9 cellular contexts compared by ENCODE assay signal in the genomic region with DNA sequence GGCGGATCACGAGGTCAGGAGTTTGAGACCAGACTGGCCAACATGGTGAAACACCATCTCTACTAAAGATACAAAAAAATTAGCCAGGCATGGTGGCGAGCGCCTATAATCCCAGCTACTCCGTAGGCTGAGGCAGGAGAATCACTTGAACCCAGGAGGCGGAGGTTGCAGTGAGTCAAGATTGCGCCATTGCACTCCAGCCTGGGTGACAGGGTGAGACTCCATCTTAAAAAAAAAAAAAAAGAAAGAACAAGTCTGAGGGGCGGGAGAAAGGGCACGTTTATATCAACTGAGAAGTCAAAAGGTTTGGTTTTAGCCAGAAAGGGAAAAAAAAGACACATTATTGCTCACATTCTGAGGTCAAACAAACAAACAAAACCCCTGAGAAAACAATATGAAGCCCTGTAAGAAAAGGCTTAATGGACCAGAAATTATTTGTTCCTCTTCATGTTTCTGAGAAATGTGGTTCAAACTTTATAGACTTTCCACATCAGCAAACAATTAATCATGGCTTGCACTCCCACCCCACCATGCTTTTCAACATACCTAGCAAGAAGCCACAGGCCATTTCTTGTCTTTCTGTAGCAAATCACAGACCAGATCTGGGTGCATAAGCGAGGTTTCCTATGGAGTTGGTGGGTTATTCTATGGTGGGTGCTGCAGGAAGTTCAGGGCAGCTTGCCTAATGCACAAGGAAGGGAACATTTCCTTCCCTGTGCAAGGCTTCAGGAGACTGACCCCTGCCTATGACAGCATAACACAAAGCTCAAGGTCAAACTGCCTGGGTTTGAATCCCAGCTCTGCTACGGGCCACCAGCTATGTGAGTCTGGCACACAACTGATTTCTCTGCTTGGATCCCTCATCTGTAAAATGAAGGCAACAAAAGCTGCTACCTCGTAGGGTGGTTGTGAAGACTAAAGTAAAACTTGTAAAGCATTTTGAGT.
DNase-seq lines count a peak whose midpoint lies in the region; ATAC-seq and TF ChIP-seq lines count a peak whose summit lies in the region.
"Had no signal": no experiment of that assay in that cellular context is flagged by ENCODE, and none has a peak within 500 bp of the region (broad histone marks: within the 10 kb centered on the region; RNA-seq: fewer than 3 reads in every experiment).

No MANE protein-coding gene starts in this region.

- no peak for TF ChIP-seq CTCF in HEK293 (tag by site-specific recombination; IDR thresholded peaks at IDR 0.05)
- TF ChIP-seq CTCF in smooth muscle cell (IDR thresholded peaks at IDR 0.05; ENCODE audit: borderline replicate concordance, insufficient read depth, poor library complexity, severe bottlenecking): no peak
- no peak for TF ChIP-seq CTCF in GM13976 (IDR thresholded peaks at IDR 0.05; ENCODE audit: borderline replicate concordance, control extremely low read depth, extremely low read depth, insufficient read depth, missing control alignments)

- peak overlapping the region; percentile 53 for H3K4me2 ChIP-seq in smooth muscle cell

- H3K27ac ChIP-seq in HEK293 (ENCODE audit: extremely low read depth, low read depth, low read length) (peak overlapping the region; percentile 95), smooth muscle cell (ENCODE audit: low read depth) (peak overlapping the region; percentile 97)

- POLR2A ChIA-PET in HEK293 (lab: Yijun Ruan, JAX): interaction anchor here (0.6 kb wide), 1 partner anchor 331 kb away, joined by 3 read pairs; no protein-coding TSS in a partner anchor

- no peaks in the 10 kb centered on the region for H4K20me1 ChIP-seq in smooth muscle cell (ENCODE audit: low read depth)

- no peaks in the 10 kb centered on the region for H3K79me2 ChIP-seq in smooth muscle cell (ENCODE audit: low read depth)

- DNase-seq in UCSD-AML1 (lab: John Stamatoyannopoulos, UW; ENCODE audit: unreplicated experiment): peak; percentile 25
- DNase-seq in glomerular visceral epithelial cell (ENCODE audit: extremely low spot score): peak; percentile 37
- DNase-seq in smooth muscle cell (lab: John Stamatoyannopoulos, UW; ENCODE audit: unreplicated experiment): no peak
- no peak for DNase-seq in nucleus accumbens (lab: John Stamatoyannopoulos, UW)
- DNase-seq in GM13976 (ENCODE audit: low spot score): no peak
- no peak for DNase-seq in NCI-H1417 treated with DMSO at 0.1 percent for 48 hours (lab: John Stamatoyannopoulos, UW)
- DNase-seq: NCI-H2081 had no signal

- H3K36me3 ChIP-seq in HEK293 (ENCODE audit: control insufficient read depth in 2 of 2, insufficient read depth in 1 of 2, low read length in 2 of 2) (no peaks in the 10 kb centered on the region), smooth muscle cell (ENCODE audit: low read depth) (no peaks in the 10 kb centered on the region)

- in situ Hi-C loops in GM13976 (cut with MboI; ENCODE audit: low sequenced_read_pairs, unreplicated experiment): no loop called here

- no peaks in the 10 kb centered on the region for H3K27me3 ChIP-seq in smooth muscle cell (ENCODE audit: low read depth)

- WGBS in smooth muscle cell (ENCODE audit: low lambda C conversion rate): 44% methylated on average over 12 of the region's 12 CpGs

- no peak for ATAC-seq in HG02973 (IDR thresholded peaks at IDR 0.05; ENCODE audit: unreplicated experiment)

- H3K4me1 ChIP-seq in HEK293 (ENCODE audit: control insufficient read depth, insufficient read depth, low read length) (peaks cover 18% of the 10 kb centered on the region), smooth muscle cell (ENCODE audit: low read depth) (peaks cover 9% of the 10 kb centered on the region)

- H3K9me3 ChIP-seq in HEK293 (ENCODE audit: control insufficient read depth, insufficient read depth, low read depth, low read length) (no peaks in the 10 kb centered on the region), smooth muscle cell (replicated peaks; ENCODE audit: low read depth) (no peaks in the 10 kb centered on the region)

- CTCF ChIA-PET in HEK293 (lab: Yijun Ruan, JAX): interaction anchor here (0.7 to 1.4 kb wide), 4 partner anchors 12 to 550 kb away, joined by 3 to 4 read pairs (median 3); no protein-coding TSS in a partner anchor

- peaks cover 30% of the 10 kb centered on the region for H3F3A ChIP-seq in smooth muscle cell (ENCODE audit: low read depth)

- H3K4me3 ChIP-seq in HEK293 (ENCODE audit: low read depth, low read length) (no peak overlapping the region), smooth muscle cell (no peak overlapping the region)

- peak overlapping the region; percentile 88 for H3K9ac ChIP-seq in smooth muscle cell (ENCODE audit: low read depth)

- no peak overlapping the region for H2AFZ ChIP-seq in smooth muscle cell (ENCODE audit: low read depth)

TF ChIP-seq in HEK293, 187 proteins besides CTCF, POLR2A, EP300 and RAD21 (continues in another document):
- TF ChIP-seq ZEB2 (tag by site-specific recombination; IDR thresholded peaks at IDR 0.05): peak; percentile 65
- no peak for TF ChIP-seq KLF9 (tag by site-specific recombination; IDR thresholded peaks at IDR 0.05; ENCODE audit: low read depth)
- TF ChIP-seq, protein P1, sequence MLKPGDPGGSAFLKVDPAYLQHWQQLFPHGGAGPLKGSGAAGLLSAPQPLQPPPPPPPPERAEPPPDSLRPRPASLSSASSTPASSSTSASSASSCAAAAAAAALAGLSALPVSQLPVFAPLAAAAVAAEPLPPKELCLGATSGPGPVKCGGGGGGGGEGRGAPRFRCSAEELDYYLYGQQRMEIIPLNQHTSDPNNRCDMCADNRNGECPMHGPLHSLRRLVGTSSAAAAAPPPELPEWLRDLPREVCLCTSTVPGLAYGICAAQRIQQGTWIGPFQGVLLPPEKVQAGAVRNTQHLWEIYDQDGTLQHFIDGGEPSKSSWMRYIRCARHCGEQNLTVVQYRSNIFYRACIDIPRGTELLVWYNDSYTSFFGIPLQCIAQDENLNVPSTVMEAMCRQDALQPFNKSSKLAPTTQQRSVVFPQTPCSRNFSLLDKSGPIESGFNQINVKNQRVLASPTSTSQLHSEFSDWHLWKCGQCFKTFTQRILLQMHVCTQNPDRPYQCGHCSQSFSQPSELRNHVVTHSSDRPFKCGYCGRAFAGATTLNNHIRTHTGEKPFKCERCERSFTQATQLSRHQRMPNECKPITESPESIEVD (tag by site-specific recombination; IDR thresholded peaks at IDR 0.05): peak; percentile 68
- TF ChIP-seq ZNF175 (tag by site-specific recombination; IDR thresholded peaks at IDR 0.05): no peak
- TF ChIP-seq FEZF1 (tag by site-specific recombination; IDR thresholded peaks at IDR 0.05): peak; percentile 99
- TF ChIP-seq ZNF843 (tag by site-specific recombination; IDR thresholded peaks at IDR 0.05): 0 out of 2 replicates have a peak, but pooled peaks have one; percentile 30
- 0 out of 2 replicates have a peak, but pooled peaks have one; percentile 37 for TF ChIP-seq WT1 (tag by site-specific recombination; IDR thresholded peaks at IDR 0.05)
- 0 out of 2 replicates have a peak, but pooled peaks have one; percentile 10 for TF ChIP-seq GFI1B (tag by site-specific recombination; IDR thresholded peaks at IDR 0.05)
- TF ChIP-seq, protein P2, sequence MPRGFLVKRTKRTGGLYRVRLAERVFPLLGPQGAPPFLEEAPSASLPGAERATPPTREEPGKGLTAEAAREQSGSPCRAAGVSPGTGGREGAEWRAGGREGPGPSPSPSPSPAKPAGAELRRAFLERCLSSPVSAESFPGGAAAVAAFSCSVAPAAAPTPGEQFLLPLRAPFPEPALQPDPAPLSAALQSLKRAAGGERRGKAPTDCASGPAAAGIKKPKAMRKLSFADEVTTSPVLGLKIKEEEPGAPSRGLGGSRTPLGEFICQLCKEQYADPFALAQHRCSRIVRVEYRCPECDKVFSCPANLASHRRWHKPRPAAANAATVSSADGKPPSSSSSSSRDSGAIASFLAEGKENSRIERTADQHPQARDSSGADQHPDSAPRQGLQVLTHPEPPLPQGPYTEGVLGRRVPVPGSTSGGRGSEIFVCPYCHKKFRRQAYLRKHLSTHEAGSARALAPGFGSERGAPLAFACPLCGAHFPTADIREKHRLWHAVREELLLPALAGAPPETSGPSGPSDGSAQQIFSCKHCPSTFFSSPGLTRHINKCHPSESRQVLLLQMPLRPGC (tag by site-specific recombination; IDR thresholded peaks at IDR 0.05): no peak
- peak; percentile 74; the same call in 1 of the 2 replicates for TF ChIP-seq ZIC2 (tag by site-specific recombination; IDR thresholded peaks at IDR 0.05)
- 0 out of 2 replicates have a peak, but pooled peaks have one; percentile 49 for TF ChIP-seq ZNF514 (tag by site-specific recombination; IDR thresholded peaks at IDR 0.05)
- TF ChIP-seq ZNF335 (tag by site-specific recombination; conservative IDR thresholded peaks at IDR 0.05): peak; percentile 62
- peak; percentile 41; the same call in 1 of the 2 replicates for TF ChIP-seq GLIS1 (tag by site-specific recombination; IDR thresholded peaks at IDR 0.05)
- no peak for TF ChIP-seq ZNF610 (tag by site-specific recombination; IDR thresholded peaks at IDR 0.05; ENCODE audit: borderline replicate concordance)
- TF ChIP-seq, protein P3, sequence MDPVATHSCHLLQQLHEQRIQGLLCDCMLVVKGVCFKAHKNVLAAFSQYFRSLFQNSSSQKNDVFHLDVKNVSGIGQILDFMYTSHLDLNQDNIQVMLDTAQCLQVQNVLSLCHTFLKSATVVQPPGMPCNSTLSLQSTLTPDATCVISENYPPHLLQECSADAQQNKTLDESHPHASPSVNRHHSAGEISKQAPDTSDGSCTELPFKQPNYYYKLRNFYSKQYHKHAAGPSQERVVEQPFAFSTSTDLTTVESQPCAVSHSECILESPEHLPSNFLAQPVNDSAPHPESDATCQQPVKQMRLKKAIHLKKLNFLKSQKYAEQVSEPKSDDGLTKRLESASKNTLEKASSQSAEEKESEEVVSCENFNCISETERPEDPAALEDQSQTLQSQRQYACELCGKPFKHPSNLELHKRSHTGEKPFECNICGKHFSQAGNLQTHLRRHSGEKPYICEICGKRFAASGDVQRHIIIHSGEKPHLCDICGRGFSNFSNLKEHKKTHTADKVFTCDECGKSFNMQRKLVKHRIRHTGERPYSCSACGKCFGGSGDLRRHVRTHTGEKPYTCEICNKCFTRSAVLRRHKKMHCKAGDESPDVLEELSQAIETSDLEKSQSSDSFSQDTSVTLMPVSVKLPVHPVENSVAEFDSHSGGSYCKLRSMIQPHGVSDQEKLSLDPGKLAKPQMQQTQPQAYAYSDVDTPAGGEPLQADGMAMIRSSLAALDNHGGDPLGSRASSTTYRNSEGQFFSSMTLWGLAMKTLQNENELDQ (tag by site-specific recombination; IDR thresholded peaks at IDR 0.05; ENCODE audit: low read depth): no peak

Comparison
In these comparisons a context has a peak if more than half of its experiments do, and no peak if none do; other contexts are left out.
1. DNase-seq: peak in UCSD-AML1 (single experiment) and glomerular visceral epithelial cell (single experiment); none in smooth muscle cell (single experiment), nucleus accumbens (0 of 56), GM13976 (single experiment) and NCI-H1417 treated with DMSO at 0.1 percent for 48 hours (single experiment).